In the genomic region with DNA sequence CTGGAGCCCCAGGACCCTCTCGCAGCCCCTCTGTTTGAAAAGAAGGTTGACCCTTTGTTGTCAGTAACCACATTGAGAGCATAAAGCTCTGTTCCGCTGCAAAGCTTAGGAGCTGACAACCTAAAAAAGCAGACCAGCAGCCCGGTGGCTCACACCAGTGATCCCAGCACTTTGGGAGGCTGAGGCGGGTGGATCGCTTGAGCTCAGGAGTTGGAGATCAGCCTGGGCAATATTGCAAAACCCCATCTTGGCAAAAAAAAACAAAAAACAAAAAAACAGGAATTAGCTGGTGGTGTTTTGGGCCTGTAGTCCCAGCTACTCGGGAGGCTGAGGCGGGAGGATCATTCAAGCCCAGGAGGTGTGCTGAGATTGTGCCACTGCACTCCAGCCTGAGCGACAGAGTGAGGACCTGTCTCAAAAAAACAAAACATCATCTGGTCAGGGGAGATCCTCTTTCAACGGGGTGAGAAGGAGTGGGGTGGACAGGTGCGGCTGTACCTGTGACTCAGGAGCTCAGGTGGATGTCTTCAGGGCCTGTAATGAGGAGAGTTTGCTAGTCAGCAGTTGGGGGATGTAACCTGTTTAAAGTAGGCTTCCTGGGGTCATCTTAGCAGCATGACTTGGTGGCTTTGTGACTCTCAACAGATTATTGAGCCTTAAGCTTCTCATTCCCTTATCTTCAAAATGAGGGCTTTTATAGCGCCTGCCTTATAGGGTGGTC, we compare ENCODE assay signal across 8 cellular contexts. TPM values are rescaled to one million over a fixed set of nuclear protein-coding genes. Genes with fewer than 3 reads are reported as not detected.
DNase-seq lines count a peak whose midpoint lies in the region; ATAC-seq and TF ChIP-seq lines count a peak whose summit lies in the region.

No MANE protein-coding gene starts in this region.

- DNase-seq in BE2C (no peak), colonic mucosa (no peak), NCI-H526 (lab: John Stamatoyannopoulos, UW) (no peak), SHP77 (lab: John Stamatoyannopoulos, UW) (no peak)
- no peak for DNase-seq in stimulated activated CD4-positive, alpha-beta T cell treated with anti-CD3 and anti-CD28 coated beads, Interleukin-15, amount 100 ng/mL, for 24 hours

- peaks cover 5% of the 10 kb centered on the region for H3K36me3 Mint-ChIP-seq in IgD-negative memory B cell

- H3K27me3 ChIP-seq in BE2C = no peaks in the 10 kb centered on the region
- H3K27me3 ChIP-seq in colonic mucosa = no peaks in the 10 kb centered on the region
- no peaks in the 10 kb centered on the region for H3K27me3 ChIP-seq in muscle layer of duodenum (ENCODE audit: low read depth, low read length)

- no peak overlapping the region for H3K27ac ChIP-seq in colonic mucosa
- no peak overlapping the region for H3K27ac ChIP-seq in muscle layer of duodenum (ENCODE audit: low read length)

- intact Hi-C loops in colonic mucosa (cut with DNase I) = no loop called here

- H3K27ac Mint-ChIP-seq in IgD-negative memory B cell = peak overlapping the region in 2 of 3 donors; percentile 60 to 86

- peaks cover 4% of the 10 kb centered on the region for H3K4me1 ChIP-seq in BE2C
- no peaks in the 10 kb centered on the region for H3K4me1 ChIP-seq in colonic mucosa
- H3K4me1 ChIP-seq in muscle layer of duodenum (ENCODE audit: control insufficient read depth in 1 of 2, insufficient read depth in 2 of 2, low read length in 2 of 2) = peaks cover 0 to 15% of the 10 kb centered on the region in 2 donors

- no peaks in the 10 kb centered on the region for H3K9me3 ChIP-seq in BE2C
- H3K9me3 ChIP-seq in colonic mucosa = no peaks in the 10 kb centered on the region
- no peaks in the 10 kb centered on the region for H3K9me3 ChIP-seq in muscle layer of duodenum (ENCODE audit: control insufficient read depth in 1 of 2, low read length in 2 of 2)

- H3K4me3 Mint-ChIP-seq in IgD-negative memory B cell = peak overlapping the region; percentile 55 to 94 (median 80)

- H3K36me3 ChIP-seq in BE2C (peaks cover 21% of the 10 kb centered on the region), colonic mucosa (no peaks in the 10 kb centered on the region), muscle layer of duodenum (ENCODE audit: control insufficient read depth in 1 of 2, insufficient read depth in 2 of 2, low read length in 2 of 2) (peaks cover 21 to 34% of the 10 kb centered on the region in 2 donors)

- no peaks in the 10 kb centered on the region for H3K9me3 Mint-ChIP-seq in IgD-negative memory B cell

- H3K27me3 Mint-ChIP-seq in IgD-negative memory B cell = no peaks in the 10 kb centered on the region

- peak overlapping the region in 1 of 2 donors; percentile 43 for H3K9ac ChIP-seq in colonic mucosa (ENCODE audit: low read depth in 2 of 2, low read length in 2 of 2)

- H3K4me3 ChIP-seq in BE2C (ENCODE audit: low read depth, low read length) (peak overlapping the region; percentile 82), colonic mucosa (peak overlapping the region; percentile 27), muscle layer of duodenum (ENCODE audit: low read depth in 1 of 2, low read length in 2 of 2) (peak overlapping the region; percentile 53 to 64)

- TF ChIP-seq CTCF in BE2C (IDR thresholded peaks at IDR 0.05; ENCODE audit: low read depth, low read length) (no peak), colonic mucosa (IDR thresholded peaks at IDR 0.05) (no peak)

- peaks cover 7 to 13% (median 9%) of the 10 kb centered on the region in 3 donors for H3K4me1 Mint-ChIP-seq in IgD-negative memory B cell

- ATAC-seq in GM18502 (IDR thresholded peaks at IDR 0.05; ENCODE audit: poor library complexity, unreplicated experiment) = no peak

RNA-seq across cellular contexts. Expression of gene REEP2, which starts 0.7 kb away (rescaled TPM):
- 98.2 TPM for polyA plus RNA-seq in BE2C (2012; ENCODE audit: insufficient read depth, insufficient read length, low read depth)
- polyA plus RNA-seq in IgD-negative memory B cell = not detected
- 1 to 10 TPM in 1 of 2 donors, under 1 TPM in 1; 0.42 to 3.2 TPM for total RNA-seq in colonic mucosa

RNA-seq across cellular contexts. Expression of gene EGR1, which starts 27.1 kb away (rescaled TPM):
- 12.0 TPM for polyA plus RNA-seq in BE2C (2012; ENCODE audit: insufficient read depth, insufficient read length, low read depth)
- 32.3 TPM for polyA plus RNA-seq in IgD-negative memory B cell
- total RNA-seq in colonic mucosa = 10 to 100 TPM in 1 of 2 donors, 1 to 10 TPM in 1; 6.7 to 73.9 TPM

Comparison
In these comparisons a context has a peak if more than half of its experiments do, and no peak if none do; other contexts are left out.
1. H3K4me3 ChIP-seq: peak in every context shown above with its lines; median percentile 82 in BE2C; 58 in muscle layer of duodenum; 27 in colonic mucosa.